ENCODE assay signal across 12 cellular contexts in the genomic region with DNA sequence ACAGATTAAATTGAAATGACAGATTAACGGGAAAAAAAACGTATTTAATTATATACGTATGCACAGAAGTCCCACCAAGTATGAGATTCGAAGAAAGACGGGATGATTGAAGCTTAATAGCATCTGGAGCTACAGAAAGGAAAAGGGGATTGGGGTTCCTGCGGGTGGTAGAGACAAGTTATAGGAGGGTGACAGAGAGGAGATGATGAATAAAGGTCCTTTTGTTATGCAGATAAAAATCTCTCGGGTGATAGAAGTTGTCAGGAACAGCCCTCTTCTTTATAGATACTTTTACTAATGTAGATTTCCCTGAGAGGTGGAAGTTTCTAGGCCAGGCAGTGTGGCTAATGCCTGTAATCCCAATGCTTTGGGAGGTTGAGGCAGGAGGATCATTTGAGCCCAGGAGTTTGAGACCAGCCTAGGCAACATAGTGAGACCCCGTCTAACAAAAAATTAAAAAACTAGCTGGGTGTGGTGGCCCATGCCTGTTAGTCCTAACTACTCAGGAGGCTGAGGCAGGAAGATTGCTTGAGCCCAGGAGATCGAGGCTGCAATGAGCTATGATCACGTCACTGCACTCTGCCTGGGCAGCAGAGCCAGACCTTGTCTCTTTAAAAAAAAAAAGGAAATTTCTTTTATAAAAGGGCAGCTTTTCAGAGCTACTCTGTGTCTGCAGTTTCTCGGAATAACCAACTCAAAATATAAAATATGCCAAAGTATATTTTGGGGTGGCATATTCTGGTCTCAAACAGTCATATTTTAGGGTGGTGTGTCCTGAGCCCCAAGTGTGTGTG.
A peak's percentile ranks its signal among the peaks of the same experiment; 100 is the strongest.
DNase-seq lines count a peak whose midpoint lies in the region; ATAC-seq and TF ChIP-seq lines count a peak whose summit lies in the region.
"Had no signal": no experiment of that assay in that cellular context is flagged by ENCODE, and none has a peak within 500 bp of the region (broad histone marks: within the 10 kb centered on the region; RNA-seq: fewer than 3 reads in every experiment).

No MANE protein-coding gene starts in this region.

- peak overlapping the region; percentile 58; the same call in 1 of the 2 replicates for H3K9ac ChIP-seq in BLaER1
- no peak overlapping the region for H3K9ac ChIP-seq in endodermal cell (ENCODE audit: extremely low read depth, low read length, poor library complexity, severe bottlenecking)

- H3K36me3 ChIP-seq in BLaER1: peaks cover 81% of the 10 kb centered on the region
- no peaks in the 10 kb centered on the region for H3K36me3 ChIP-seq in endodermal cell (ENCODE audit: control insufficient read depth, insufficient read depth, low read length)
- H3K36me3 ChIP-seq in psoas muscle (ENCODE audit: insufficient read depth in 1 of 2, low read depth in 1 of 2): no peaks in the 10 kb centered on the region

- H3K9me3 ChIP-seq in BLaER1 (no peaks in the 10 kb centered on the region), endodermal cell (ENCODE audit: control insufficient read depth, low read length) (no peaks in the 10 kb centered on the region), psoas muscle (no peaks in the 10 kb centered on the region)

- H3K4me3 ChIP-seq in BLaER1 (peak overlapping the region; percentile 33; the same call in 1 of the 2 replicates), endodermal cell (ENCODE audit: low read length) (no peak overlapping the region), psoas muscle (no peak overlapping the region)

- peaks cover 99% of the 10 kb centered on the region for H4K20me1 ChIP-seq in BLaER1

- H3K9me3 Mint-ChIP-seq in IgD-negative memory B cell (no peaks in the 10 kb centered on the region), endodermal cell (no peaks in the 10 kb centered on the region)
- H3K9me3 Mint-ChIP-seq in activated CD4-positive, alpha-beta T cell treated with anti-CD3 and anti-CD28 coated beads, Interleukin-2, amount 10 ng/mL, durations not matched to agents 24 days and 14 days: no peaks in the 10 kb centered on the region

- H3K4me1 ChIP-seq in BLaER1: peaks cover 99% of the 10 kb centered on the region
- H3K4me1 ChIP-seq in endodermal cell (ENCODE audit: control insufficient read depth, insufficient read depth, low read length): peaks cover 12% of the 10 kb centered on the region
- H3K4me1 ChIP-seq in psoas muscle: peaks cover 70% of the 10 kb centered on the region

- intact Hi-C loops in psoas muscle (cut with DNase I): no loop called here
- intact Hi-C loops in activated CD4-positive, alpha-beta T cell treated with anti-CD3 and anti-CD28 coated beads, Interleukin-2, amount 10 ng/mL, durations not matched to agents 24 days and 14 days (cut with micrococcal nuclease): no loop called here

- H3K27me3 Mint-ChIP-seq in IgD-negative memory B cell (no peaks in the 10 kb centered on the region), endodermal cell (ENCODE audit: insufficient read depth) (peaks cover 8% of the 10 kb centered on the region)
- H3K27me3 Mint-ChIP-seq in activated CD4-positive, alpha-beta T cell treated with anti-CD3 and anti-CD28 coated beads, Interleukin-2, amount 10 ng/mL, durations not matched to agents 24 days and 14 days: no peaks in the 10 kb centered on the region

- TF ChIP-seq CTCF in endodermal cell (conservative IDR thresholded peaks at IDR 0.05): no peak
- no peak for TF ChIP-seq CTCF in psoas muscle (IDR thresholded peaks at IDR 0.05)

- ATAC-seq in psoas muscle: no peak
- no peak for ATAC-seq in GM21526 (IDR thresholded peaks at IDR 0.05; ENCODE audit: low FRiP score, unreplicated experiment)
- no peak for ATAC-seq in GM19324 (IDR thresholded peaks at IDR 0.05; ENCODE audit: low FRiP score, unreplicated experiment)

- H3K4me3 Mint-ChIP-seq in IgD-negative memory B cell (peak overlapping the region in 1 of 4 donors; percentile 45), endodermal cell (no peak overlapping the region)
- H3K4me3 Mint-ChIP-seq in activated CD4-positive, alpha-beta T cell treated with anti-CD3 and anti-CD28 coated beads, Interleukin-2, amount 10 ng/mL, durations not matched to agents 24 days and 14 days: no peak overlapping the region

- DNase-seq in endodermal cell (no peak), psoas muscle (no peak), NCI-H524 treated with DMSO at 0.1 percent for 48 hours (lab: John Stamatoyannopoulos, UW) (no peak)
- no peak for DNase-seq in activated CD4-positive, alpha-beta T cell treated with anti-CD3 and anti-CD28 coated beads, Interleukin-2, amount 10 ng/mL, durations not matched to agents 24 days and 14 days
- DNase-seq: activated CD4-positive, alpha-beta T cell treated with anti-CD3 and anti-CD28 coated beads for 1 hour; activated naive CD4-positive, alpha-beta T cell treated with Interleukin-2 at 50 U/mL for 16 hours; stimulated activated naive CD4-positive, alpha-beta T cell had no signal

- H3K4me1 Mint-ChIP-seq in IgD-negative memory B cell (peaks cover 26 to 40% (median 30%) of the 10 kb centered on the region in 3 donors), endodermal cell (peaks cover 32% of the 10 kb centered on the region)
- peaks cover 11% of the 10 kb centered on the region for H3K4me1 Mint-ChIP-seq in activated CD4-positive, alpha-beta T cell treated with anti-CD3 and anti-CD28 coated beads, Interleukin-2, amount 10 ng/mL, durations not matched to agents 24 days and 14 days

- 69 to 78% methylated on average over 10 of the region's 11 CpGs for WGBS in endodermal cell (ENCODE audit: insufficient coverage in 1 of 2, insufficient read length in 1 of 2), 2 experiments
- WGBS in psoas muscle, 3 donors: 71 to 86% (median 74%) methylated on average over 11 of the region's 11 CpGs

- H3K36me3 Mint-ChIP-seq in IgD-negative memory B cell (peaks cover 13% of the 10 kb centered on the region), endodermal cell (ENCODE audit: low read depth) (peaks cover 9% of the 10 kb centered on the region)
- peaks cover 33% of the 10 kb centered on the region for H3K36me3 Mint-ChIP-seq in activated CD4-positive, alpha-beta T cell treated with anti-CD3 and anti-CD28 coated beads, Interleukin-2, amount 10 ng/mL, durations not matched to agents 24 days and 14 days (ENCODE audit: low read depth)

- H3K4me2 ChIP-seq in BLaER1: peak overlapping the region; percentile 89

- H3K27ac ChIP-seq in BLaER1 (peak overlapping the region; percentile 64), endodermal cell (ENCODE audit: low read depth, low read length) (no peak overlapping the region), psoas muscle (peak overlapping the region; percentile 88)
- H3K27ac ChIP-seq: C4-2B had no signal

- H3K27me3 ChIP-seq in BLaER1 (no peaks in the 10 kb centered on the region), endodermal cell (ENCODE audit: control insufficient read depth, insufficient read depth, low read length, poor library complexity, severe bottlenecking) (no peaks in the 10 kb centered on the region), psoas muscle (ENCODE audit: insufficient read depth in 3 of 3, low read length in 2 of 3) (no peaks in the 10 kb centered on the region)

- H3K27ac Mint-ChIP-seq in IgD-negative memory B cell (peak overlapping the region in 2 of 3 donors; percentile 22 to 74), endodermal cell (peak overlapping the region; percentile 5)
- no peak overlapping the region for H3K27ac Mint-ChIP-seq in activated CD4-positive, alpha-beta T cell treated with anti-CD3 and anti-CD28 coated beads, Interleukin-2, amount 10 ng/mL, durations not matched to agents 24 days and 14 days
